8 cellular contexts compared by ENCODE assay signal in genomic region chr18:31042391-31043181, GRCh38. TPM values are rescaled to one million over a fixed set of nuclear protein-coding genes. Genes with fewer than 3 reads are reported as not detected.
DNase-seq lines count a peak whose midpoint lies in the region; ATAC-seq and TF ChIP-seq lines count a peak whose summit lies in the region.

TSS of gene DSC3 (minus strand) at chr18:31042742. CDS start at chr18:31042660, 82 bp downstream.

- peak; percentile 66 for ATAC-seq in left lobe of liver

- no peak within 1 kb of the TSS for H3K4me3 Mint-ChIP-seq in T-helper 1 cell treated with Interleukin-12 subunit alpha and Interleukin-12 subunit beta and Interleukin-4 antibody, amounts not matched to agents 30 μg/mL and 1 μg/mL, for 36 hours
- peak within 1 kb of the TSS; percentile 86 to 94 (median 91) for H3K4me3 Mint-ChIP-seq in brain

- H3K36me3 Mint-ChIP-seq in T-helper 1 cell treated with Interleukin-12 subunit alpha and Interleukin-12 subunit beta and Interleukin-4 antibody, amounts not matched to agents 30 μg/mL and 1 μg/mL, for 36 hours (ENCODE audit: low read depth): peaks cover 3% of the 10 kb centered on the region
- H3K36me3 Mint-ChIP-seq in brain: no peaks in the 10 kb centered on the region

- H3K4me1 Mint-ChIP-seq in T-helper 1 cell treated with Interleukin-12 subunit alpha and Interleukin-12 subunit beta and Interleukin-4 antibody, amounts not matched to agents 30 μg/mL and 1 μg/mL, for 36 hours (ENCODE audit: low read depth): no peaks in the 10 kb centered on the region
- peaks cover 21% of the 10 kb centered on the region for H3K4me1 Mint-ChIP-seq in brain

- no peaks in the 10 kb centered on the region for H3K9me3 ChIP-seq in thymus (ENCODE audit: control insufficient read depth)
- H3K9me3 ChIP-seq in MM.1S (replicated peaks; ENCODE audit: insufficient read depth, low read length): no peaks in the 10 kb centered on the region

- H3K27ac ChIP-seq in thymus (ENCODE audit: low read depth) (peak within 1 kb of the TSS; percentile 82), MM.1S (ENCODE audit: low read length) (no peak within 1 kb of the TSS)

- H3K4me3 ChIP-seq in thymus (ENCODE audit: low read length): peak within 1 kb of the TSS; percentile 33
- H3K4me3 ChIP-seq in MM.1S (ENCODE audit: low read length): no peak within 1 kb of the TSS

- H3K27me3 ChIP-seq in thymus (ENCODE audit: control insufficient read depth, insufficient read depth) (peaks cover 38% of the 10 kb centered on the region), MM.1S (replicated peaks; ENCODE audit: insufficient read depth, low read length) (no peaks in the 10 kb centered on the region)

- H3K36me3 ChIP-seq in thymus (ENCODE audit: control insufficient read depth, insufficient read depth): no peaks in the 10 kb centered on the region
- no peaks in the 10 kb centered on the region for H3K36me3 ChIP-seq in MM.1S (replicated peaks; ENCODE audit: insufficient read depth, low read length)

- peaks cover 38% of the 10 kb centered on the region for H3K27me3 Mint-ChIP-seq in T-helper 1 cell treated with Interleukin-12 subunit alpha and Interleukin-12 subunit beta and Interleukin-4 antibody, amounts not matched to agents 30 μg/mL and 1 μg/mL, for 36 hours (ENCODE audit: low read depth)
- peaks cover 78% of the 10 kb centered on the region for H3K27me3 Mint-ChIP-seq in brain

- H3K79me2 ChIP-seq in MM.1S (ENCODE audit: low read length): no peaks in the 10 kb centered on the region

- H3K27ac Mint-ChIP-seq in T-helper 1 cell treated with Interleukin-12 subunit alpha and Interleukin-12 subunit beta and Interleukin-4 antibody, amounts not matched to agents 30 μg/mL and 1 μg/mL, for 36 hours: peak within 1 kb of the TSS; percentile 62
- peak within 1 kb of the TSS in 2 of 5 experiments; percentile 40 to 91 for H3K27ac Mint-ChIP-seq in brain

- H4K20me1 ChIP-seq in MM.1S (ENCODE audit: insufficient read depth, low read length): no peaks in the 10 kb centered on the region

- H2AFZ ChIP-seq in MM.1S (ENCODE audit: low read length): no peak within 1 kb of the TSS

- TF ChIP-seq CTCF in brain (conservative IDR thresholded peaks at IDR 0.05) (peak in 1 of 2 experiments; percentile 15), MM.1S (IDR thresholded peaks at IDR 0.05; ENCODE audit: low read length) (no peak)

- H3K4me1 ChIP-seq in thymus (ENCODE audit: control insufficient read depth, insufficient read depth, low read length): no peaks in the 10 kb centered on the region
- no peaks in the 10 kb centered on the region for H3K4me1 ChIP-seq in MM.1S (ENCODE audit: low read length)

- no peaks in the 10 kb centered on the region for H3K9me2 ChIP-seq in MM.1S (replicated peaks; ENCODE audit: insufficient read depth, low read length)

- H3K9ac ChIP-seq in MM.1S (ENCODE audit: low read length): no peak within 1 kb of the TSS

- no peaks in the 10 kb centered on the region for H3F3A ChIP-seq in MM.1S (ENCODE audit: insufficient read depth, low read length)

- WGBS in thymus: 4% methylated on average over 74 of the region's 74 CpGs

- DNase-seq in T-helper 1 cell: no peak
- DNase-seq in left lobe of liver (ENCODE audit: low spot score): no peak
- DNase-seq in effector CD8-positive, alpha-beta T cell (lab: John Stamatoyannopoulos, UW): no peak
- no peak for DNase-seq in MM.1S
- DNase-seq in NAMALWA (ENCODE audit: low spot score): no peak

- no peak within 1 kb of the TSS for H3K4me2 ChIP-seq in MM.1S (ENCODE audit: low read depth, low read length)

- H3K9me3 Mint-ChIP-seq in T-helper 1 cell treated with Interleukin-12 subunit alpha and Interleukin-12 subunit beta and Interleukin-4 antibody, amounts not matched to agents 30 μg/mL and 1 μg/mL, for 36 hours: peaks cover 13% of the 10 kb centered on the region
- peaks cover 12 to 19% (median 16%) of the 10 kb centered on the region in 5 experiments for H3K9me3 Mint-ChIP-seq in brain

RNA-seq across cellular contexts. Expression of gene DSC3, which starts in this region (rescaled TPM):
- polyA plus RNA-seq in brain (ENCODE audit: insufficient read depth, low read depth, low replicate concordance) (not detected), thymus (16.8 TPM)
- total RNA-seq in left lobe of liver: 0.03 TPM

Comparison
In these comparisons a context has a peak if more than half of its experiments do, and no peak if none do; other contexts are left out.
1. RNA of gene DSC3 (polyA plus RNA-seq): 16.8 TPM in thymus (single experiment); not detected in brain (single experiment); every median in the first group is over 10 times any median in the second.
2. Peak in ATAC-seq in left lobe of liver; RNA of the gene not detected or under 1 TPM.